ENCODE assay signal across 16 cellular contexts in genomic region chr22:19621372-19622060, GRCh38.
DNase-seq lines count a peak whose midpoint lies in the region; ATAC-seq, FAIRE-seq and TF ChIP-seq lines count a peak whose summit lies in the region.
"Had no signal": no experiment of that assay in that cellular context is flagged by ENCODE, and none has a peak within 500 bp of the region (broad histone marks: within the 10 kb centered on the region; RNA-seq: fewer than 3 reads in every experiment).

No MANE protein-coding gene starts in this region.

- H4K20me1 ChIP-seq in GM12878 (ENCODE audit: control insufficient read depth, insufficient read depth), result no peaks in the 10 kb centered on the region

- no peaks in the 10 kb centered on the region for H3K9me3 ChIP-seq in HUES48 (ENCODE audit: control insufficient read depth, insufficient read depth, low read length)
- H3K9me3 ChIP-seq in GM12878 (replicated peaks; ENCODE audit: control insufficient read depth, insufficient read depth, low read length), result no peaks in the 10 kb centered on the region
- H3K9me3 ChIP-seq: SK-N-SH had no signal

- SMC1A ChIA-PET in GM12878 (lab: Charles Lee; ENCODE audit: uncharacterized antibody, unreplicated experiment), result no interaction called here

- H3K27me3 ChIP-seq in HUES48 (ENCODE audit: control insufficient read depth, insufficient read depth, low read length), result no peaks in the 10 kb centered on the region
- H3K27me3 ChIP-seq in GM12878 (replicated peaks in 1 of 2; ENCODE audit: control insufficient read depth in 2 of 2, insufficient read depth in 2 of 2, low read length in 1 of 2), result no peaks in the 10 kb centered on the region
- H3K27me3 ChIP-seq in layer of hippocampus (ENCODE audit: control insufficient read depth, insufficient read depth, low read length), result peaks cover 2% of the 10 kb centered on the region

- peak overlapping the region; percentile 40 for H2AFZ ChIP-seq in GM12878 (ENCODE audit: control insufficient read depth, low read depth, low read length)
- H2AFZ ChIP-seq: parathyroid adenoma had no signal

- TF ChIP-seq EP300 in GM12878 (IDR thresholded peaks at IDR 0.05; ENCODE audit: borderline replicate concordance in 1 of 2, control insufficient read depth in 1 of 2, low read depth in 2 of 2, low read length in 2 of 2), result no peak

- ATAC-seq in GM12878 (no peak), GM21723 (IDR thresholded peaks at IDR 0.05; ENCODE audit: unreplicated experiment) (no peak), GM18861 (IDR thresholded peaks at IDR 0.05; ENCODE audit: unreplicated experiment) (no peak)
- ATAC-seq in stimulated activated naive B cell treated with anti-CD40 and anti-IgM and Interleukin-4, amounts not matched to agents 10 μg/mL and 1 μg/mL and 100 μg/mL, for 72 hours (replicated peaks), result no peak
- ATAC-seq: activated CD8-positive, alpha-beta memory T cell treated with anti-CD3 and anti-CD28 coated beads, Interleukin-2, amount 10 ng/mL, durations not matched to agents 7 days and 5 days had no signal

- peaks cover 29 to 44% of the 10 kb centered on the region in 2 donors for H3K27me3 Mint-ChIP-seq in stimulated activated naive B cell treated with anti-CD40 and anti-IgM and Interleukin-4, amounts not matched to agents 10 μg/mL and 1 μg/mL and 100 μg/mL, for 72 hours

- peaks cover 34 to 55% of the 10 kb centered on the region in 2 donors for H3K4me1 Mint-ChIP-seq in stimulated activated naive B cell treated with anti-CD40 and anti-IgM and Interleukin-4, amounts not matched to agents 10 μg/mL and 1 μg/mL and 100 μg/mL, for 72 hours
- H3K4me1 Mint-ChIP-seq: immature natural killer cell had no signal

- no peaks in the 10 kb centered on the region for H3K9me3 Mint-ChIP-seq in stimulated activated naive B cell treated with anti-CD40 and anti-IgM and Interleukin-4, amounts not matched to agents 10 μg/mL and 1 μg/mL and 100 μg/mL, for 72 hours
- H3K9me3 Mint-ChIP-seq: activated naive CD4-positive, alpha-beta T cell treated with anti-CD3 and anti-CD28 coated beads, Interleukin-2, amount 10 ng/mL, durations not matched to agents 7 days and 5 days; immature natural killer cell had no signal

- intact Hi-C loops in GM12878 (cut with micrococcal nuclease; ENCODE audit: unreplicated experiment), result no loop called here

- TF ChIP-seq RAD21 in GM12878 (IDR thresholded peaks at IDR 0.05; ENCODE audit: insufficient read depth, low read depth, low read length), result no peak

- in situ Hi-C loops in GM12878 (cut with MboI), result no loop called here

- H3K4me1 ChIP-seq in HUES48 (ENCODE audit: control insufficient read depth, insufficient read depth, low read length), result peaks cover 33% of the 10 kb centered on the region
- peaks cover 28% of the 10 kb centered on the region for H3K4me1 ChIP-seq in GM12878 (ENCODE audit: control insufficient read depth, insufficient read depth, low read length)

- peak overlapping the region; percentile 61 for H3K4me2 ChIP-seq in GM12878 (ENCODE audit: control insufficient read depth, insufficient read depth)
- H3K4me2 ChIP-seq: SK-N-SH had no signal

- BruUV-seq in GM12878 (replicated peaks; lab: Mats Ljungman, UMichigan), result no TSS peak

- peak overlapping the region; percentile 71 to 77 for H3K4me3 Mint-ChIP-seq in stimulated activated naive B cell treated with anti-CD40 and anti-IgM and Interleukin-4, amounts not matched to agents 10 μg/mL and 1 μg/mL and 100 μg/mL, for 72 hours
- H3K4me3 Mint-ChIP-seq: activated CD8-positive, alpha-beta memory T cell treated with anti-CD3 and anti-CD28 coated beads, Interleukin-2, amount 10 ng/mL, durations not matched to agents 7 days and 5 days; activated naive CD4-positive, alpha-beta T cell treated with anti-CD3 and anti-CD28 coated beads, Interleukin-2, amount 10 ng/mL, durations not matched to agents 7 days and 5 days; immature natural killer cell had no signal

- H3K27ac Mint-ChIP-seq in stimulated activated naive B cell treated with anti-CD40 and anti-IgM and Interleukin-4, amounts not matched to agents 10 μg/mL and 1 μg/mL and 100 μg/mL, for 72 hours, result peak overlapping the region; percentile 84
- H3K27ac Mint-ChIP-seq: activated CD8-positive, alpha-beta memory T cell treated with anti-CD3 and anti-CD28 coated beads, Interleukin-2, amount 10 ng/mL, durations not matched to agents 7 days and 5 days; immature natural killer cell had no signal

- DNase-seq in GM12878 (ENCODE audit: low read depth, low spot score), result no peak
- DNase-seq in stimulated activated naive B cell treated with anti-CD40 and anti-IgM and Interleukin-4, amounts not matched to agents 10 μg/mL and 1 μg/mL and 100 μg/mL, for 72 hours, result no peak
- DNase-seq in DMS 273 treated with DMSO at 0.1 percent for 48 hours (lab: John Stamatoyannopoulos, UW), result no peak
- DNase-seq in T-helper 1 cell, result no peak
- DNase-seq: activated CD8-positive, alpha-beta memory T cell treated with anti-CD3 and anti-CD28 coated beads, Interleukin-2, amount 10 ng/mL, durations not matched to agents 7 days and 5 days; activated naive CD4-positive, alpha-beta T cell treated with anti-CD3 and anti-CD28 coated beads, Interleukin-2, amount 10 ng/mL, durations not matched to agents 7 days and 5 days; effector CD8-positive, alpha-beta T cell; foreskin fibroblast; immature natural killer cell; SK-N-SH; WERI-Rb-1 had no signal

- no peaks in the 10 kb centered on the region for H3K36me3 Mint-ChIP-seq in stimulated activated naive B cell treated with anti-CD40 and anti-IgM and Interleukin-4, amounts not matched to agents 10 μg/mL and 1 μg/mL and 100 μg/mL, for 72 hours
- H3K36me3 Mint-ChIP-seq: activated CD8-positive, alpha-beta memory T cell treated with anti-CD3 and anti-CD28 coated beads, Interleukin-2, amount 10 ng/mL, durations not matched to agents 7 days and 5 days; activated naive CD4-positive, alpha-beta T cell treated with anti-CD3 and anti-CD28 coated beads, Interleukin-2, amount 10 ng/mL, durations not matched to agents 7 days and 5 days; immature natural killer cell had no signal

- no peak for TF ChIP-seq CTCF in GM12878 (IDR thresholded peaks at IDR 0.05 in 2 of 3, conservative IDR thresholded peaks at IDR 0.05 in 1 of 3; ENCODE audit: control insufficient read depth in 2 of 3, extremely low read depth in 1 of 3, insufficient read depth in 1 of 3, low read depth in 3 of 3, low read length in 3 of 3)

- peak; percentile 90 for FAIRE-seq in GM12878 (lab: Jason Lieb, UNC)

- H3K27ac ChIP-seq in HUES48 (ENCODE audit: low read depth, low read length), result peak overlapping the region; percentile 82
- H3K27ac ChIP-seq in GM12878 (ENCODE audit: control insufficient read depth, insufficient read depth), result 0 out of 2 replicates have a peak overlapping the region, but pooled peaks have one; percentile 29
- peak overlapping the region; percentile 80 for H3K27ac ChIP-seq in layer of hippocampus (ENCODE audit: low read depth, low read length)
- H3K27ac ChIP-seq: parathyroid adenoma, WERI-Rb-1 had no signal

- H3K9ac ChIP-seq in HUES48 (ENCODE audit: low read depth, low read length) (no peak overlapping the region), GM12878 (ENCODE audit: control insufficient read depth, insufficient read depth, low read length) (no peak overlapping the region)
- H3K9ac ChIP-seq: parathyroid adenoma, SK-N-SH had no signal

- POLR2A ChIA-PET in GM12878 (lab: Charles Lee), result no interaction called here

- RAD21 ChIA-PET in GM12878 (lab: Charles Lee; ENCODE audit: unreplicated experiment), result interaction anchor here (0.7 kb wide), 1 partner anchor 142 kb away, joined by 3 read pairs; the partner anchor contains the start of gene CDC45

- no peaks in the 10 kb centered on the region for H3K79me2 ChIP-seq in GM12878 (ENCODE audit: control insufficient read depth, insufficient read depth, low read length)
- H3K79me2 ChIP-seq: parathyroid adenoma had no signal

- CTCF ChIA-PET in GM12878 (lab: Yijun Ruan, JAX), result interaction anchor here (1.1 to 1.7 kb wide), 3 partner anchors 8 to 477 kb away, joined by 3 to 6 read pairs (median 5); partner anchors contain the start of gene ESS2

- no peaks in the 10 kb centered on the region for H3K36me3 ChIP-seq in HUES48 (ENCODE audit: control insufficient read depth, insufficient read depth, low read length)
- no peaks in the 10 kb centered on the region for H3K36me3 ChIP-seq in GM12878 (ENCODE audit: control insufficient read depth in 2 of 2, insufficient read depth in 2 of 2, low read length in 1 of 2)
- H3K36me3 ChIP-seq: WERI-Rb-1 had no signal

- 30% methylated on average over 18 of the region's 18 CpGs for WGBS in GM12878 (ENCODE audit: insufficient coverage, insufficient replicate concordance, low lambda C conversion rate, missing lambda C conversion rate)

- no peak for TF ChIP-seq POLR2A in GM12878 (IDR thresholded peaks at IDR 0.05; ENCODE audit: low read depth, low read length)

- H3K4me3 ChIP-seq in HUES48 (ENCODE audit: low read depth, low read length), result no peak overlapping the region
- H3K4me3 ChIP-seq in GM12878, result no peak overlapping the region

TF ChIP-seq in GM12878, 131 proteins besides CTCF, POLR2A, EP300 and RAD21:
- TF ChIP-seq YBX1 (IDR thresholded peaks at IDR 0.05) (no peak), ESRRA (IDR thresholded peaks at IDR 0.05; ENCODE audit: low read length) (0 out of 2 replicates have a peak, but pooled peaks have one; percentile 68), BCL11A (IDR thresholded peaks at IDR 0.05; ENCODE audit: low read depth, low read length) (0 out of 2 replicates have a peak, but pooled peaks have one; percentile 11), BHLHE40 (IDR thresholded peaks at IDR 0.05; ENCODE audit: borderline replicate concordance in 1 of 2, low read depth in 2 of 2, low read length in 1 of 2) (0 out of 4 replicates have a peak, but pooled peaks of 1 of the 2 experiments have one; percentile 35), NR2F1 (conservative IDR thresholded peaks at IDR 0.05) (peak; percentile 98)

Comparison
In these comparisons a context has a peak if more than half of its experiments do, and no peak if none do; other contexts are left out.
1. H3K27ac ChIP-seq: peak in every context shown above with its lines; median percentile 82 in HUES48; 80 in layer of hippocampus; 29 in GM12878.